ENCODE assay signal across 8 cellular contexts in genomic region chr6:152267967-152268845, GRCh38.
DNase-seq lines count a peak whose midpoint lies in the region; ATAC-seq and TF ChIP-seq lines count a peak whose summit lies in the region.

No MANE protein-coding gene starts in this region.

- ATAC-seq in HG03442 (IDR thresholded peaks at IDR 0.05; ENCODE audit: unreplicated experiment) = no peak
- ATAC-seq in HG03025 (IDR thresholded peaks at IDR 0.05; ENCODE audit: low FRiP score, unreplicated experiment) = no peak

- TF ChIP-seq CTCF in colonic mucosa (IDR thresholded peaks at IDR 0.05) = peak; percentile 46
- peak; percentile 64 for TF ChIP-seq CTCF in nephron progenitor cell (IDR thresholded peaks at IDR 0.05)

- peaks cover under 1% of the 10 kb centered on the region for H3K9me3 Mint-ChIP-seq in nephron progenitor cell
- H3K9me3 Mint-ChIP-seq in activated naive CD8-positive, alpha-beta T cell treated with anti-CD3 and anti-CD28 coated beads for 36 hours = peaks cover 2% of the 10 kb centered on the region

- in situ Hi-C loops in ACHN (cut with HindIII; ENCODE audit: low pct_ligation_motif_present, low pct_unique_long_range_greater_than_20kb, low sequenced_read_pairs) (no loop called here), G401 (cut with HindIII; ENCODE audit: low sequenced_read_pairs) (no loop called here)

- DNase-seq in ACHN = peak; percentile 23
- DNase-seq in G401 (ENCODE audit: low spot score) = peak; percentile 60
- peak; percentile 74 for DNase-seq in NCI-H510A treated with DMSO at 0.1 percent for 48 hours (lab: John Stamatoyannopoulos, UW)
- no peak for DNase-seq in colonic mucosa
- DNase-seq in nephron progenitor cell = peak; percentile 36
- DNase-seq in activated naive CD8-positive, alpha-beta T cell treated with anti-CD3 and anti-CD28 coated beads for 36 hours = no peak

- H3K27ac Mint-ChIP-seq in nephron progenitor cell = no peak overlapping the region
- no peak overlapping the region for H3K27ac Mint-ChIP-seq in activated naive CD8-positive, alpha-beta T cell treated with anti-CD3 and anti-CD28 coated beads for 36 hours

- peaks cover 26% of the 10 kb centered on the region for H3K4me1 Mint-ChIP-seq in nephron progenitor cell
- peaks cover 5% of the 10 kb centered on the region for H3K4me1 Mint-ChIP-seq in activated naive CD8-positive, alpha-beta T cell treated with anti-CD3 and anti-CD28 coated beads for 36 hours

- H3K9me3 ChIP-seq in colonic mucosa = no peaks in the 10 kb centered on the region

- intact Hi-C loops in colonic mucosa (cut with DNase I) = loop anchor here (10.0 kb wide), 1 partner anchor 503 kb away; no protein-coding TSS in a partner anchor

- H3K27me3 Mint-ChIP-seq in nephron progenitor cell (ENCODE audit: low read depth, poor library complexity) = no peaks in the 10 kb centered on the region
- H3K27me3 Mint-ChIP-seq in activated naive CD8-positive, alpha-beta T cell treated with anti-CD3 and anti-CD28 coated beads for 36 hours = no peaks in the 10 kb centered on the region

- H3K4me3 Mint-ChIP-seq in nephron progenitor cell = peak overlapping the region; percentile 71
- H3K4me3 Mint-ChIP-seq in activated naive CD8-positive, alpha-beta T cell treated with anti-CD3 and anti-CD28 coated beads for 36 hours = no peak overlapping the region

- no peaks in the 10 kb centered on the region for H3K27me3 ChIP-seq in colonic mucosa

- H3K4me3 ChIP-seq in colonic mucosa = no peak overlapping the region

- H3K36me3 ChIP-seq in colonic mucosa = no peaks in the 10 kb centered on the region

- peaks cover 1% of the 10 kb centered on the region for H3K36me3 Mint-ChIP-seq in nephron progenitor cell (ENCODE audit: low read depth)
- peaks cover 18% of the 10 kb centered on the region for H3K36me3 Mint-ChIP-seq in activated naive CD8-positive, alpha-beta T cell treated with anti-CD3 and anti-CD28 coated beads for 36 hours

- no peak overlapping the region for H3K9ac ChIP-seq in colonic mucosa (ENCODE audit: low read depth in 2 of 2, low read length in 2 of 2)

- peaks cover 4% of the 10 kb centered on the region for H3K4me1 ChIP-seq in colonic mucosa

- H3K27ac ChIP-seq in colonic mucosa = no peak overlapping the region

Comparison
In these comparisons a context has a peak if more than half of its experiments do, and no peak if none do; other contexts are left out.
1. DNase-seq: peak in ACHN (single experiment), G401 (single experiment), NCI-H510A treated with DMSO at 0.1 percent for 48 hours (single experiment) and nephron progenitor cell (single experiment); none in colonic mucosa (single experiment) and activated naive CD8-positive, alpha-beta T cell treated with anti-CD3 and anti-CD28 coated beads for 36 hours (single experiment).